24 cellular contexts compared by ENCODE assay signal in the genomic region with DNA sequence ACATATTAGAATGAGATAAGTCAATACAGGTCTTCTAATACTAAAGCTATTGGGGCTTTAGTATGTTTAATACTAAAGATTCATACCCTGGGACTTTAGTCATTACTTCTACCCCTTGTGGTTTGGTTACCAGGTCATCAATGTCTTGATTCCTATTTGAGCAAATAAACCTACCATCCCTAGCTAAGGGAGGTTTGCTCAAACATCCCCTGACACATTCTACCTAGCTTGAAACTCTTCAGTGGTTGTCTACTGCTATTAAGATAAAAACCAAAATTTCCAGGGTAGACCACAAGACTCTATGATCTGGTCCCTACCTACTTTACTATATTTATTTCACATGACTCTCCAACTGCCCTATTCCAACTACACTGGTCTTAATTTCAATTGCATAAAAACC.
"Had no signal": no experiment of that assay in that cellular context is flagged by ENCODE, and none has a peak within 500 bp of the region (broad histone marks: within the 10 kb centered on the region; RNA-seq: fewer than 3 reads in every experiment).

No MANE protein-coding gene starts in this region.

- H3K27me3 Mint-ChIP-seq: stimulated activated memory B cell treated with anti-CD40 and anti-IgM and Interleukin-4, amounts not matched to agents 10 μg/mL and 1 μg/mL and 100 μg/mL, for 72 hours had no signal

- H3K4me1 ChIP-seq: breast epithelium, parathyroid adenoma, psoas muscle, sigmoid colon, tibial nerve had no signal

- H3K9ac ChIP-seq: parathyroid adenoma had no signal

- ATAC-seq: heart left ventricle; naive thymus-derived CD4-positive, alpha-beta T cell; psoas muscle; stimulated activated memory B cell treated with anti-CD40 and anti-IgM and Interleukin-4, amounts not matched to agents 10 μg/mL and 1 μg/mL and 100 μg/mL, for 72 hours had no signal

- H2AFZ ChIP-seq: parathyroid adenoma had no signal

- H3K27ac Mint-ChIP-seq: activated CD4-positive, alpha-beta memory T cell treated with anti-CD3 and anti-CD28 coated beads for 36 hours; activated CD4-positive, alpha-beta T cell treated with anti-CD3 and anti-CD28 coated beads, Interleukin-2, amount 10 ng/mL, durations not matched to agents 24 days and 14 days; activated naive CD8-positive, alpha-beta T cell; activated T-helper 2 cell treated with anti-CD3 and anti-CD28 coated beads, Interferon-gamma antibody, Interleukin-2, Interleukin-4, amounts not matched to agents 10 μg/mL and 5 μg/mL and 100 μg/mL, durations not matched to agents 14 hours and 24 hours and 36 hours; mesothelial cell of epicardium; naive thymus-derived CD4-positive, alpha-beta T cell; stimulated activated memory B cell treated with anti-CD40 and anti-IgM and Interleukin-4, amounts not matched to agents 10 μg/mL and 1 μg/mL and 100 μg/mL, for 72 hours; T-helper 1 cell treated with Interleukin-12 subunit alpha and Interleukin-12 subunit beta and Interleukin-4 antibody, amounts not matched to agents 30 μg/mL and 1 μg/mL, for 36 hours had no signal

- H3K27ac ChIP-seq: breast epithelium, heart left ventricle, parathyroid adenoma, psoas muscle, sigmoid colon, tibial nerve, VCaP had no signal

- DNase-seq: activated CD4-positive, alpha-beta memory T cell treated with anti-CD3 and anti-CD28 coated beads for 36 hours; activated CD4-positive, alpha-beta T cell treated with anti-CD3 and anti-CD28 coated beads, Interleukin-2, amount 10 ng/mL, durations not matched to agents 24 days and 14 days; activated CD8-positive, alpha-beta memory T cell treated with anti-CD3 and anti-CD28 coated beads, Interleukin-2, amount 50 U/mL, for 4 hours; activated T-cell treated with anti-CD3 and anti-CD28 coated beads, Interleukin-2, amount 50 U/mL, for 1 hour; central memory CD4-positive, alpha-beta T cell; heart left ventricle; hypothalamus; naive thymus-derived CD4-positive, alpha-beta T cell; occipital lobe; psoas muscle; sigmoid colon; small intestine; stimulated activated CD4-positive, alpha-beta T cell treated with anti-CD3 and anti-CD28 coated beads, Interleukin-4, amount 100 ng/mL, for 24 hours; T-helper 9 cell had no signal

- H3K36me3 ChIP-seq: breast epithelium, heart left ventricle, sigmoid colon, tibial nerve had no signal

- H3K4me3 Mint-ChIP-seq: activated CD4-positive, alpha-beta memory T cell treated with anti-CD3 and anti-CD28 coated beads for 36 hours; activated CD4-positive, alpha-beta T cell treated with anti-CD3 and anti-CD28 coated beads, Interleukin-2, amount 10 ng/mL, durations not matched to agents 24 days and 14 days; activated naive CD8-positive, alpha-beta T cell; mesothelial cell of epicardium; naive thymus-derived CD4-positive, alpha-beta T cell; neural crest cell; stimulated activated memory B cell treated with anti-CD40 and anti-IgM and Interleukin-4, amounts not matched to agents 10 μg/mL and 1 μg/mL and 100 μg/mL, for 72 hours; T-helper 1 cell treated with Interleukin-12 subunit alpha and Interleukin-12 subunit beta and Interleukin-4 antibody, amounts not matched to agents 30 μg/mL and 1 μg/mL, for 36 hours had no signal

- H3K4me3 ChIP-seq: breast epithelium, heart left ventricle, psoas muscle, sigmoid colon, tibial nerve had no signal

- H3K4me1 Mint-ChIP-seq: activated CD4-positive, alpha-beta T cell treated with anti-CD3 and anti-CD28 coated beads, Interleukin-2, amount 10 ng/mL, durations not matched to agents 24 days and 14 days; mesothelial cell of epicardium; naive thymus-derived CD4-positive, alpha-beta T cell; neural crest cell had no signal

- H3K27me3 ChIP-seq: breast epithelium, sigmoid colon, tibial nerve had no signal

- H3K79me2 ChIP-seq: parathyroid adenoma had no signal
